Comparison of ENCODE assay signal across 8 cellular contexts in the genomic region with DNA sequence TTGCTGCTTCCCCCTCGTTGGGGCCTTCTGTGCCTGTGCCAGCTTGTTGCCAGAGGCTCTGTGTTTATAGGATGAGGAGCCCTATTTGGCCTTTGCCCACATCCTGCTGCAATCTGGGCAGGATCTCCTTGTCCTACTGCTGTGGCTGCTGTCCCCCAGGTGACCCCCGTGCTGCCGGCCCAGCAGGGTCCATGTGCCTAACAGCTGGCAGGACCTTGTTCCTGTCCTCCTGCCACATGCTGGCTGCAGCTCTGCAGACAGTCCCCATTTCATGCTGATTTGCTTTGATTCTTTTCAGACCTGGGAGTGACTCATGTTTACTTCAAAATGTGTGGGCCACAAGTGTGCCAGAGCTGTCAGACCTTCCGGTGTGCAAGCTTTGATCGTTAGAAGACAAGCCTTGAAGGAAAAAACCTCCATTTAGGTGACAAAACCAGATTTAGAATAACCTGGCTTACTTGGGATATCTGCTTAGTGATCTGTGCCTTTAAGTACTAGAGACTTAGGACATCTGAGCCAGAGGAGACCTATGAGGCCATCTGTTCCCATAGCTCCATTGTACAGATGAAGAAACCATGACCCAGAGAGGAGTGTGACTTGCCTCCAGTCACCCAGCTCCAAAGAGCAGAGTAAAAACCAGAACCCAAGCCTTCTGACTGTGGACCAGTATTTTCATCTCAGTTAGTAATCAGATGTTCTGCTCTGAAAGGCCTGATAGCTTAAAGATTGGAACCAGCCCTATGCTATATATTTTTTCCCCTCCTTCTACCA. TPM values are rescaled to one million over a fixed set of nuclear protein-coding genes. Genes with fewer than 3 reads are reported as not detected.
DNase-seq lines count a peak whose midpoint lies in the region; ATAC-seq, FAIRE-seq and TF ChIP-seq lines count a peak whose summit lies in the region.

No MANE protein-coding gene starts in this region.

- 38 to 55% methylated on average over 5 of the region's 5 CpGs for WGBS in pancreas, 2 donors

- no peak overlapping the region for H2AFZ ChIP-seq in endothelial cell of umbilical vein (ENCODE audit: low read depth, low read length)

- H3K4me2 ChIP-seq in endothelial cell of umbilical vein (ENCODE audit: insufficient read depth, low read length): peak overlapping the region; percentile 14

- H3K4me3 ChIP-seq in endothelial cell of umbilical vein (replicated peaks in 1 of 3; ENCODE audit: insufficient read depth in 1 of 3, low read depth in 1 of 3, low read length in 3 of 3): no peak overlapping the region
- no peak overlapping the region for H3K4me3 ChIP-seq in pancreas
- H3K4me3 ChIP-seq in A673 (ENCODE audit: low read depth, low read length, poor library complexity, severe bottlenecking): no peak overlapping the region

- in situ Hi-C loops in KBM-7 (cut with MboI; ENCODE audit: low pct_unique_long_range_greater_than_20kb, low sequenced_read_pairs): no loop called here

- TF ChIP-seq CTCF in endothelial cell of umbilical vein (IDR thresholded peaks at IDR 0.05; ENCODE audit: extremely low read depth in 1 of 2, insufficient read depth in 1 of 2, low read depth in 1 of 2, low read length in 2 of 2): no peak
- TF ChIP-seq CTCF in pancreas (IDR thresholded peaks at IDR 0.05): no peak
- TF ChIP-seq CTCF in A673 (conservative IDR thresholded peaks at IDR 0.05; ENCODE audit: low read depth, low read length): no peak

- H3K4me1 ChIP-seq in endothelial cell of umbilical vein (ENCODE audit: control insufficient read depth, extremely low read depth, insufficient read depth, low read length) (peaks cover 25% of the 10 kb centered on the region), pancreas (no peaks in the 10 kb centered on the region), A673 (ENCODE audit: insufficient read depth, low read length, poor library complexity, severe bottlenecking) (no peaks in the 10 kb centered on the region)

- no peaks in the 10 kb centered on the region for H3K9me1 ChIP-seq in endothelial cell of umbilical vein (replicated peaks; ENCODE audit: control insufficient read depth, extremely low read depth, insufficient read depth, low read length)

- H3K9me3 ChIP-seq in endothelial cell of umbilical vein (replicated peaks; ENCODE audit: control insufficient read depth, insufficient read depth, low read length) (no peaks in the 10 kb centered on the region), pancreas (no peaks in the 10 kb centered on the region), A673 (ENCODE audit: low read depth, low read length, poor library complexity, severe bottlenecking) (no peaks in the 10 kb centered on the region)

- no peaks in the 10 kb centered on the region for H3K36me3 ChIP-seq in endothelial cell of umbilical vein (ENCODE audit: control insufficient read depth in 2 of 2, extremely low read depth in 1 of 2, insufficient read depth in 2 of 2, low read length in 2 of 2)
- H3K36me3 ChIP-seq in pancreas: no peaks in the 10 kb centered on the region
- no peaks in the 10 kb centered on the region for H3K36me3 ChIP-seq in A673 (ENCODE audit: insufficient read depth, low read length, poor library complexity, severe bottlenecking)

- DNase-seq in DMS53 (lab: John Stamatoyannopoulos, UW) (peak; percentile 78), endothelial cell of umbilical vein (ENCODE audit: low read depth, low spot score) (peak; percentile 72), pancreas (peak in 2 of 6 donors; percentile 29 to 53), A673 (ENCODE audit: low spot score) (no peak), KBM-7 (no peak), NCI-H2196 treated with DMSO at 0.1 percent for 48 hours (lab: John Stamatoyannopoulos, UW; ENCODE audit: unreplicated experiment) (no peak), D341Med (ENCODE audit: low spot score) (no peak)
- DNase-seq in activated CD4-positive, alpha-beta T cell treated with anti-CD3 and anti-CD28 coated beads, Interleukin-2, amount 50 U/mL, for 1 hour: peak; percentile 35

- no peak for TF ChIP-seq POLR2A in endothelial cell of umbilical vein (IDR thresholded peaks at IDR 0.05; ENCODE audit: low read depth, low read length)

- dilution Hi-C loops in endothelial cell of umbilical vein (cut with MboI; ENCODE audit: extremely low pct_ligation_motif_present, low sequenced_read_pairs): loop anchor here (10.0 kb wide), 1 partner anchor 159 kb away; no protein-coding TSS in a partner anchor

- H4K20me1 ChIP-seq in endothelial cell of umbilical vein (replicated peaks; ENCODE audit: control insufficient read depth, extremely low read depth, insufficient read depth, low read length): no peaks in the 10 kb centered on the region

- no TSS peak for BruUV-seq in endothelial cell of umbilical vein (replicated peaks; lab: Mats Ljungman, UMichigan)
- no TSS peak for BruUV-seq in A673 (replicated peaks; lab: Mats Ljungman, UMichigan)

- CTCF ChIA-PET in endothelial cell of umbilical vein (lab: Charles Lee): interaction anchor here (1.3 to 2.3 kb wide), 5 partner anchors 9 to 164 kb away, joined by 3 to 11 read pairs (median 9); no protein-coding TSS in a partner anchor
- CTCF ChIA-PET in A673 (lab: Charles Lee): no interaction called here

- FAIRE-seq in endothelial cell of umbilical vein (lab: Jason Lieb, UNC): peak; percentile 79
- FAIRE-seq in pancreas (lab: Jason Lieb, UNC): no peak

- peak overlapping the region; percentile 65 for H3K27ac ChIP-seq in endothelial cell of umbilical vein (ENCODE audit: insufficient read depth, low read depth, low read length)
- peak overlapping the region in 1 of 4 donors; percentile 2 for H3K27ac ChIP-seq in pancreas
- H3K27ac ChIP-seq in A673 (ENCODE audit: low read depth, low read length, poor library complexity, severe bottlenecking): no peak overlapping the region

- H3K9ac ChIP-seq in endothelial cell of umbilical vein (replicated peaks; ENCODE audit: extremely low read depth, insufficient read depth, low read length): no peak overlapping the region

- ATAC-seq in pancreas: peak; percentile 40 to 78 (median 64)

- peaks cover 96% of the 10 kb centered on the region for H3K79me2 ChIP-seq in endothelial cell of umbilical vein (ENCODE audit: control insufficient read depth, insufficient read depth, low read length)

- POLR2A ChIA-PET in endothelial cell of umbilical vein (lab: Charles Lee): interaction anchor here (1.1 kb wide), 1 partner anchor 9 kb away, joined by 6 read pairs; no protein-coding TSS in a partner anchor
- POLR2A ChIA-PET in A673 (lab: Charles Lee; ENCODE audit: low non-redundant PET): no interaction called here

- H3K27me3 ChIP-seq in endothelial cell of umbilical vein (ENCODE audit: control insufficient read depth in 2 of 2, insufficient read depth in 2 of 2, low read length in 2 of 2) (no peaks in the 10 kb centered on the region), pancreas (no peaks in the 10 kb centered on the region), A673 (replicated peaks; ENCODE audit: insufficient read depth, low read depth, low read length, poor library complexity) (no peaks in the 10 kb centered on the region)

- intact Hi-C loops in endothelial cell of umbilical vein (cut with micrococcal nuclease) (no loop called here), pancreas (cut with DNase I) (no loop called here), A673 (cut with micrococcal nuclease; ENCODE audit: unreplicated experiment) (no loop called here)

TF ChIP-seq in endothelial cell of umbilical vein, 7 proteins besides CTCF, POLR2A, EP300 and RAD21:
- TF ChIP-seq GATA2 (IDR thresholded peaks at IDR 0.05; ENCODE audit: insufficient read depth, insufficient read length, low read depth, low read length) (peak; percentile 12), EZH2 (IDR thresholded peaks at IDR 0.05; ENCODE audit: borderline replicate concordance, low read depth, low read length, severe bottlenecking) (no peak)

RNA-seq across cellular contexts. Expression of gene NAV2, which starts 11.1 kb away (rescaled TPM):
- 45.8 and 68.0 TPM in 2 replicates for total RNA-seq in endothelial cell of umbilical vein
- 10.9 and 11.0 TPM in 2 replicates for polyA plus RNA-seq in endothelial cell of umbilical vein
- polyA plus RNA-seq in endothelial cell of umbilical vein (2011; cell fraction: cytosol; rRNA removed): 10.3 and 10.4 TPM in 2 replicates
- 45.3 and 49.3 TPM in 2 replicates for polyA plus RNA-seq in endothelial cell of umbilical vein (2011; cell fraction: nucleus; rRNA removed)
- 22.2 and 26.4 TPM in 2 replicates for polyA plus RNA-seq in endothelial cell of umbilical vein (2012)
- polyA minus RNA-seq in endothelial cell of umbilical vein: 47.7 and 51.4 TPM in 2 replicates
- 5.6 TPM for polyA minus RNA-seq in endothelial cell of umbilical vein (2011; cell fraction: cytosol; rRNA and poly(A)+ RNA removed)
- 76.8 and 77.0 TPM in 2 replicates for polyA minus RNA-seq in endothelial cell of umbilical vein (2011; cell fraction: nucleus; rRNA and poly(A)+ RNA removed)
- total RNA-seq in pancreas: 10 to 100 TPM; 11.5 to 26.9 (median 17.9) TPM
- 10 to 100 TPM in 1 of 2 donors, 1 to 10 TPM in 1; 5.8 to 10.7 TPM for polyA plus RNA-seq in pancreas
- total RNA-seq in A673 (2021): 0.07 TPM in 1 of 2 replicates, not detected in the other

Comparison
In these comparisons a context has a peak if more than half of its experiments do, and no peak if none do; other contexts are left out.
1. DNase-seq: peak in DMS53 (single experiment), activated CD4-positive, alpha-beta T cell treated with anti-CD3 and anti-CD28 coated beads, Interleukin-2, amount 50 U/mL, for 1 hour (single experiment) and endothelial cell of umbilical vein (single experiment); none in A673 (single experiment), KBM-7 (single experiment), NCI-H2196 treated with DMSO at 0.1 percent for 48 hours (single experiment) and D341Med (single experiment).
2. RNA of gene NAV2, which starts 11.1 kb away (total RNA-seq): 45.8 to 68.0 TPM in endothelial cell of umbilical vein and 11.5 to 26.9 TPM in pancreas; 0.07 TPM in A673; every median in the first group is over 10 times any median in the second.